ENCODE assay signal across 1 cellular context in the genomic region with DNA sequence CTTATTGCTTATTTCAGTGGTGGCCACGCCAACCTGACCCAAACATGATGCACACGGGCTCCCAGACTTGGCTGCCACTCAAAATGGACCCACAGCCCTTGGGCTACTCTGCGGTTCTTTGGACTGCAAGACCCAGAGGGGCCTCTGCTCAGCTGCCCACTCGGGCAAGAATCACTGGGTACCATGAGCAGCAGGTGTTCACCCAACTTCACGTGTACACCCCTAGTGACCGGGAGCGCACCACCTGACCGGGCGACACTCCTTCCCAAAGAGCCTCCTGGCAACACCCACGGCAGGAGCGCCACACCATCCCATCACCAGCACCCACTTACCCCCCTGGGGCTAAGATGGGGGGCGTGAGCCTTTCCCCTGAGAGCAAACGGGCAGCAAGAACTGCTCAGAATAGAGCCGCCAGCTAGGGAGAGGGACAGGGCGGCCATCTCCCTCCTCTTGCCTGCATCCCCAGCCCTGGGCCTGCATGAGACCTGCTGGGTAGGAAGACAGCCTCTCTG.
TF ChIP-seq lines count a peak whose summit lies in the region.

No MANE protein-coding gene starts in this region.

TF ChIP-seq in WTC11, 78 proteins besides CTCF, POLR2A, EP300 and RAD21 (continued from another document):
- no peak for TF ChIP-seq NFYB (CRISPR knock-in tag; conservative IDR thresholded peaks at IDR 0.05; ENCODE audit: low read depth)
- TF ChIP-seq TCF7 (CRISPR knock-in tag; IDR thresholded peaks at IDR 0.05; ENCODE audit: low read depth): no peak
- TF ChIP-seq RORB (CRISPR knock-in tag; IDR thresholded peaks at IDR 0.05): no peak
- no peak for TF ChIP-seq ESRRA (CRISPR knock-in tag; IDR thresholded peaks at IDR 0.05; ENCODE audit: borderline replicate concordance)
- TF ChIP-seq, protein P1, sequence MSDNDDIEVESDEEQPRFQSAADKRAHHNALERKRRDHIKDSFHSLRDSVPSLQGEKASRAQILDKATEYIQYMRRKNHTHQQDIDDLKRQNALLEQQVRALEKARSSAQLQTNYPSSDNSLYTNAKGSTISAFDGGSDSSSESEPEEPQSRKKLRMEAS (CRISPR knock-in tag; IDR thresholded peaks at IDR 0.05): no peak
- TF ChIP-seq, protein P2, sequence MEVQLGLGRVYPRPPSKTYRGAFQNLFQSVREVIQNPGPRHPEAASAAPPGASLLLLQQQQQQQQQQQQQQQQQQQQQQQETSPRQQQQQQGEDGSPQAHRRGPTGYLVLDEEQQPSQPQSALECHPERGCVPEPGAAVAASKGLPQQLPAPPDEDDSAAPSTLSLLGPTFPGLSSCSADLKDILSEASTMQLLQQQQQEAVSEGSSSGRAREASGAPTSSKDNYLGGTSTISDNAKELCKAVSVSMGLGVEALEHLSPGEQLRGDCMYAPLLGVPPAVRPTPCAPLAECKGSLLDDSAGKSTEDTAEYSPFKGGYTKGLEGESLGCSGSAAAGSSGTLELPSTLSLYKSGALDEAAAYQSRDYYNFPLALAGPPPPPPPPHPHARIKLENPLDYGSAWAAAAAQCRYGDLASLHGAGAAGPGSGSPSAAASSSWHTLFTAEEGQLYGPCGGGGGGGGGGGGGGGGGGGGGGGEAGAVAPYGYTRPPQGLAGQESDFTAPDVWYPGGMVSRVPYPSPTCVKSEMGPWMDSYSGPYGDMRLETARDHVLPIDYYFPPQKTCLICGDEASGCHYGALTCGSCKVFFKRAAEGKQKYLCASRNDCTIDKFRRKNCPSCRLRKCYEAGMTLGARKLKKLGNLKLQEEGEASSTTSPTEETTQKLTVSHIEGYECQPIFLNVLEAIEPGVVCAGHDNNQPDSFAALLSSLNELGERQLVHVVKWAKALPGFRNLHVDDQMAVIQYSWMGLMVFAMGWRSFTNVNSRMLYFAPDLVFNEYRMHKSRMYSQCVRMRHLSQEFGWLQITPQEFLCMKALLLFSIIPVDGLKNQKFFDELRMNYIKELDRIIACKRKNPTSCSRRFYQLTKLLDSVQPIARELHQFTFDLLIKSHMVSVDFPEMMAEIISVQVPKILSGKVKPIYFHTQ (CRISPR knock-in tag; IDR thresholded peaks at IDR 0.05): no peak
- TF ChIP-seq GTF2I (CRISPR knock-in tag; conservative IDR thresholded peaks at IDR 0.05): no peak
- TF ChIP-seq, protein P3, sequence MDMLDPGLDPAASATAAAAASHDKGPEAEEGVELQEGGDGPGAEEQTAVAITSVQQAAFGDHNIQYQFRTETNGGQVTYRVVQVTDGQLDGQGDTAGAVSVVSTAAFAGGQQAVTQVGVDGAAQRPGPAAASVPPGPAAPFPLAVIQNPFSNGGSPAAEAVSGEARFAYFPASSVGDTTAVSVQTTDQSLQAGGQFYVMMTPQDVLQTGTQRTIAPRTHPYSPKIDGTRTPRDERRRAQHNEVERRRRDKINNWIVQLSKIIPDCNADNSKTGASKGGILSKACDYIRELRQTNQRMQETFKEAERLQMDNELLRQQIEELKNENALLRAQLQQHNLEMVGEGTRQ (CRISPR knock-in tag; IDR thresholded peaks at IDR 0.05): no peak
- TF ChIP-seq SMAD4 (CRISPR knock-in tag; IDR thresholded peaks at IDR 0.05): no peak
- TF ChIP-seq, protein P4, sequence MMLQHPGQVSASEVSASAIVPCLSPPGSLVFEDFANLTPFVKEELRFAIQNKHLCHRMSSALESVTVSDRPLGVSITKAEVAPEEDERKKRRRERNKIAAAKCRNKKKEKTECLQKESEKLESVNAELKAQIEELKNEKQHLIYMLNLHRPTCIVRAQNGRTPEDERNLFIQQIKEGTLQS (CRISPR knock-in tag; conservative IDR thresholded peaks at IDR 0.05): no peak
